Comparison of ENCODE assay signal across 9 cellular contexts in genomic region chr1:156160744-156161181, GRCh38. TPM values are rescaled to one million over a fixed set of nuclear protein-coding genes. Genes with fewer than 3 reads are reported as not detected.
DNase-seq lines count a peak whose midpoint lies in the region; ATAC-seq, FAIRE-seq and TF ChIP-seq lines count a peak whose summit lies in the region.
"Had no signal": no experiment of that assay in that cellular context is flagged by ENCODE, and none has a peak within 500 bp of the region (broad histone marks: within the 10 kb centered on the region; RNA-seq: fewer than 3 reads in every experiment).

No MANE protein-coding gene starts in this region.

- peak overlapping the region; percentile 64 for H2AFZ ChIP-seq in osteoblast (ENCODE audit: low read length)

- no peak for TF ChIP-seq CTCF in osteoblast (IDR thresholded peaks at IDR 0.05; ENCODE audit: extremely low read depth, low read depth, low read length)

- H3K27ac ChIP-seq in osteoblast (ENCODE audit: low read depth, low read length) (no peak overlapping the region), stomach smooth muscle (ENCODE audit: low read length) (peak overlapping the region; percentile 31)

- DNase-seq in CMK (ENCODE audit: low read depth) (peak; percentile 36), NCI-H748 treated with DMSO at 0.1 percent for 48 hours (lab: John Stamatoyannopoulos, UW) (peak; percentile 70), frontal cortex (ENCODE audit: low spot score in 2 of 2) (peak; percentile 75 to 84), osteoblast (ENCODE audit: insufficient read length, low spot score, missing footprints) (peak; percentile 90), NCI-H128 (lab: John Stamatoyannopoulos, UW; ENCODE audit: unreplicated experiment) (no peak)
- peak; percentile 87 for DNase-seq in activated effector memory CD4-positive, alpha-beta T cell treated with anti-CD3 and anti-CD28 coated beads, Interleukin-2, amount 50 U/mL, for 16 hours

- no peaks in the 10 kb centered on the region for H4K20me1 ChIP-seq in osteoblast (ENCODE audit: insufficient read depth, low read length)

- H3K4me3 ChIP-seq in osteoblast (ENCODE audit: insufficient read depth, low read length) (peak overlapping the region; percentile 41), stomach smooth muscle (ENCODE audit: low read length in 2 of 2) (peak overlapping the region; percentile 68 to 71)

- no peaks in the 10 kb centered on the region for H3K79me2 ChIP-seq in osteoblast (ENCODE audit: insufficient read depth, low read length)

- H3K36me3 ChIP-seq in osteoblast (ENCODE audit: insufficient read depth, low read length) (no peaks in the 10 kb centered on the region), stomach smooth muscle (ENCODE audit: control insufficient read depth in 2 of 2, insufficient read depth in 2 of 2, low read length in 2 of 2) (no peaks in the 10 kb centered on the region)

- FAIRE-seq in frontal cortex (lab: Jason Lieb, UNC): no peak
- FAIRE-seq: islet of Langerhans had no signal

- H3K9me3 ChIP-seq in osteoblast (ENCODE audit: low read depth, low read length) (no peaks in the 10 kb centered on the region), stomach smooth muscle (ENCODE audit: control insufficient read depth in 2 of 2, low read length in 2 of 2) (no peaks in the 10 kb centered on the region)

- H3K4me1 ChIP-seq in osteoblast (ENCODE audit: insufficient read depth, low read length) (peaks cover 23% of the 10 kb centered on the region), stomach smooth muscle (ENCODE audit: control insufficient read depth, insufficient read depth, low read length) (peaks cover 14% of the 10 kb centered on the region)

- no peak for ATAC-seq in HG03159 (IDR thresholded peaks at IDR 0.05; ENCODE audit: unreplicated experiment)

- peak overlapping the region; percentile 60 for H3K4me2 ChIP-seq in osteoblast (ENCODE audit: insufficient read depth, low read length)

- peak overlapping the region; percentile 42 to 47 for H3K9ac ChIP-seq in stomach smooth muscle (ENCODE audit: low read length in 2 of 2)

- no peaks in the 10 kb centered on the region for H3K27me3 ChIP-seq in osteoblast (ENCODE audit: insufficient read depth, low read length)
- H3K27me3 ChIP-seq in stomach smooth muscle (ENCODE audit: control insufficient read depth in 1 of 2, insufficient read depth in 2 of 2, low read length in 2 of 2): no peaks in the 10 kb centered on the region

RNA-seq across cellular contexts. Expression of gene SEMA4A, which starts 7.4 kb away (rescaled TPM):
- total RNA-seq in frontal cortex: 22.0 TPM
- total RNA-seq in osteoblast: 1.5 and 1.8 TPM in 2 replicates

RNA-seq across cellular contexts. Expression of gene SLC25A44, which starts 33.1 kb away (rescaled TPM):
- total RNA-seq in frontal cortex (8.6 TPM), osteoblast (15.0 and 15.2 TPM in 2 replicates)

RNA-seq across cellular contexts. Expression of gene LMNA, which starts 46.3 kb away (rescaled TPM):
- 14.3 TPM for total RNA-seq in frontal cortex
- total RNA-seq in osteoblast: 774 and 854 TPM in 2 replicates

RNA-seq across cellular contexts. Expression of gene PMF1, which starts 52.0 kb away (rescaled TPM):
- total RNA-seq in frontal cortex (26.5 TPM), osteoblast (31.2 and 34.0 TPM in 2 replicates)

Comparison
In these comparisons a context has a peak if more than half of its experiments do, and no peak if none do; other contexts are left out.
1. RNA of gene LMNA, which starts 46.3 kb away (total RNA-seq): 774 to 854 TPM in osteoblast; 14.3 TPM in frontal cortex (single experiment); every median in the first group is over 10 times any median in the second.